26 cellular contexts compared by ENCODE assay signal in the genomic region with DNA sequence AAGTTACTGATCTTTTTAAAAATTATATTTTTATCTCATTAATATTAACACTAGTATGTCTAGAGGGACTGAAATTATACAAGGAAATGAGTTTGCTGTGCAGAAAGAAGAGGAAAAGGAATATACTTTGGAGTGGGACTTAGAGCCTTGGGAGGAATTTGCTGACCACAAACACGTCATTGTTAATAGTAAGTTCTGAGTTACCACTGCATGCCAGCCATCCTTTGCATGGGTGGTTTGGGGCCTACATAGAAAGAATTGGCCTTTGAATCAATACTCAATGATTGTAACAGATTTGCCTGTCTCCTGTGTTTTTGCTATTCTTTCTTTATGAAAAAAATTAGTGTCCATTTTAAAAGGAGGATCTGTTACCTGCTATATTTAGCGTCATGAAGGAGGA.
"Had no signal": no experiment of that assay in that cellular context is flagged by ENCODE, and none has a peak within 500 bp of the region (broad histone marks: within the 10 kb centered on the region; RNA-seq: fewer than 3 reads in every experiment).

No MANE protein-coding gene starts in this region.

- H3K27ac ChIP-seq: esophagus squamous epithelium, gastrocnemius medialis, hepatocyte, right lobe of liver, suprapubic skin had no signal

- H3K27me3 ChIP-seq: esophagus squamous epithelium, gastrocnemius medialis, hepatocyte, right lobe of liver, suprapubic skin, tibial nerve had no signal

- H3K4me3 Mint-ChIP-seq: activated B cell treated with CpG ODN at 0.5 μM for 24 hours; activated CD8-positive, alpha-beta T cell treated with anti-CD3 and anti-CD28 coated beads for 36 hours; activated naive CD4-positive, alpha-beta T cell treated with anti-CD3 and anti-CD28 coated beads, Interleukin-2, amount 50 U/mL, for 24 hours; activated naive CD8-positive, alpha-beta T cell treated with anti-CD3 and anti-CD28 coated beads, Interleukin-2, amount 50 U/mL, for 24 hours; central memory CD8-positive, alpha-beta T cell; nephron; stimulated activated naive B cell treated with anti-CD40 and anti-IgM and Interleukin-4, amounts not matched to agents 10 μg/mL and 1 μg/mL and 100 μg/mL, for 72 hours; T-helper 2 cell treated with Interferon-gamma antibody and Interleukin-4, amounts not matched to agents 5 μg/mL and 100 μg/mL, for 36 hours had no signal

- H2AFZ ChIP-seq: hepatocyte had no signal

- H3K4me2 ChIP-seq: hepatocyte had no signal

- H3K27ac Mint-ChIP-seq: activated B cell treated with CpG ODN at 0.5 μM for 24 hours; activated CD8-positive, alpha-beta T cell treated with anti-CD3 and anti-CD28 coated beads for 36 hours; activated naive CD4-positive, alpha-beta T cell treated with anti-CD3 and anti-CD28 coated beads, Interleukin-2, amount 50 U/mL, for 24 hours; activated naive CD8-positive, alpha-beta T cell treated with anti-CD3 and anti-CD28 coated beads, Interleukin-2, amount 50 U/mL, for 24 hours; activated T-helper 2 cell treated with anti-CD3 and anti-CD28 coated beads, Interferon-gamma antibody, Interleukin-2, Interleukin-4, amounts not matched to agents 10 μg/mL and 5 μg/mL and 100 μg/mL, durations not matched to agents 14 hours and 24 hours and 36 hours; nephron; stimulated activated naive B cell treated with anti-CD40 and anti-IgM and Interleukin-4, amounts not matched to agents 10 μg/mL and 1 μg/mL and 100 μg/mL, for 72 hours; T-helper 2 cell treated with Interferon-gamma antibody and Interleukin-4, amounts not matched to agents 5 μg/mL and 100 μg/mL, for 36 hours had no signal

- H3K9me3 Mint-ChIP-seq: activated B cell treated with CpG ODN at 0.5 μM for 24 hours; activated CD8-positive, alpha-beta T cell treated with anti-CD3 and anti-CD28 coated beads for 36 hours; activated naive CD4-positive, alpha-beta T cell treated with anti-CD3 and anti-CD28 coated beads, Interleukin-2, amount 50 U/mL, for 24 hours; activated naive CD8-positive, alpha-beta T cell treated with anti-CD3 and anti-CD28 coated beads, Interleukin-2, amount 50 U/mL, for 24 hours; activated T-helper 2 cell treated with anti-CD3 and anti-CD28 coated beads, Interferon-gamma antibody, Interleukin-2, Interleukin-4, amounts not matched to agents 10 μg/mL and 5 μg/mL and 100 μg/mL, durations not matched to agents 14 hours and 24 hours and 36 hours; central memory CD8-positive, alpha-beta T cell; T-helper 2 cell treated with Interferon-gamma antibody and Interleukin-4, amounts not matched to agents 5 μg/mL and 100 μg/mL, for 36 hours had no signal

- H3K4me3 ChIP-seq: esophagus squamous epithelium, gastrocnemius medialis, hepatocyte, right lobe of liver, suprapubic skin, tibial nerve had no signal

- H3K4me1 ChIP-seq: gastrocnemius medialis, right lobe of liver, suprapubic skin, tibial nerve had no signal

- H3K27me3 Mint-ChIP-seq: activated B cell treated with CpG ODN at 0.5 μM for 24 hours; activated CD8-positive, alpha-beta T cell treated with anti-CD3 and anti-CD28 coated beads for 36 hours; activated naive CD4-positive, alpha-beta T cell treated with anti-CD3 and anti-CD28 coated beads, Interleukin-2, amount 50 U/mL, for 24 hours; activated naive CD8-positive, alpha-beta T cell treated with anti-CD3 and anti-CD28 coated beads, Interleukin-2, amount 50 U/mL, for 24 hours; central memory CD8-positive, alpha-beta T cell; stimulated activated naive B cell treated with anti-CD40 and anti-IgM and Interleukin-4, amounts not matched to agents 10 μg/mL and 1 μg/mL and 100 μg/mL, for 72 hours had no signal

- H3K36me3 Mint-ChIP-seq: activated naive CD4-positive, alpha-beta T cell treated with anti-CD3 and anti-CD28 coated beads, Interleukin-2, amount 50 U/mL, for 24 hours; stimulated activated naive B cell treated with anti-CD40 and anti-IgM and Interleukin-4, amounts not matched to agents 10 μg/mL and 1 μg/mL and 100 μg/mL, for 72 hours had no signal

- H3K9me3 ChIP-seq: esophagus squamous epithelium, gastrocnemius medialis, right lobe of liver, suprapubic skin had no signal

- H3K36me3 ChIP-seq: esophagus squamous epithelium, gastrocnemius medialis, right lobe of liver, suprapubic skin, tibial nerve had no signal

- ATAC-seq: activated CD8-positive, alpha-beta T cell treated with anti-CD3 and anti-CD28 coated beads for 36 hours; activated naive CD8-positive, alpha-beta T cell treated with anti-CD3 and anti-CD28 coated beads, Interleukin-2, amount 50 U/mL, for 24 hours; gastrocnemius medialis; left cardiac atrium; right lobe of liver; stimulated activated naive B cell treated with anti-CD40 and anti-IgM and Interleukin-4, amounts not matched to agents 10 μg/mL and 1 μg/mL and 100 μg/mL, for 72 hours had no signal

- H3K79me2 ChIP-seq: hepatocyte had no signal

- H3K4me1 Mint-ChIP-seq: activated B cell treated with CpG ODN at 0.5 μM for 24 hours; activated naive CD4-positive, alpha-beta T cell treated with anti-CD3 and anti-CD28 coated beads, Interleukin-2, amount 50 U/mL, for 24 hours; activated naive CD8-positive, alpha-beta T cell treated with anti-CD3 and anti-CD28 coated beads, Interleukin-2, amount 50 U/mL, for 24 hours; central memory CD8-positive, alpha-beta T cell; nephron; stimulated activated naive B cell treated with anti-CD40 and anti-IgM and Interleukin-4, amounts not matched to agents 10 μg/mL and 1 μg/mL and 100 μg/mL, for 72 hours had no signal

- DNase-seq: activated B cell treated with CpG ODN at 0.5 μM for 24 hours; activated CD4-positive, alpha-beta T cell treated with anti-CD3 and anti-CD28 coated beads, Interleukin-2, amount 50 U/mL, for 1 hour; activated CD8-positive, alpha-beta T cell treated with anti-CD3 and anti-CD28 coated beads for 36 hours; activated naive CD8-positive, alpha-beta T cell treated with anti-CD3 and anti-CD28 coated beads, Interleukin-2, amount 50 U/mL, for 24 hours; activated T-cell treated with anti-CD3 and anti-CD28 coated beads, Interleukin-2, amount 50 U/mL, for 48 hours; amygdala; dermis blood vessel endothelial cell; effector CD4-positive, alpha-beta T cell; esophagus squamous epithelium; gastrocnemius medialis; left cardiac atrium; mammary epithelial cell; right lobe of liver; small intestine; stimulated activated CD4-positive, alpha-beta T cell treated with anti-CD3 and anti-CD28 coated beads, Interleukin-1b, Interleukin-23, amount 100 ng/mL, for 48 hours; stimulated activated CD4-positive, alpha-beta T cell treated with anti-CD3 and anti-CD28 coated beads, Interleukin-4, amount 100 ng/mL, for 4 hours; stimulated activated CD8-positive, alpha-beta memory T cell treated with anti-CD3 and anti-CD28 coated beads, Interleukin-4, amount 100 ng/mL, for 48 hours; stimulated activated naive B cell treated with anti-CD40 and anti-IgM and Interleukin-4, amounts not matched to agents 10 μg/mL and 1 μg/mL and 100 μg/mL, for 72 hours had no signal
